11 cellular contexts compared by ENCODE assay signal in the genomic region with DNA sequence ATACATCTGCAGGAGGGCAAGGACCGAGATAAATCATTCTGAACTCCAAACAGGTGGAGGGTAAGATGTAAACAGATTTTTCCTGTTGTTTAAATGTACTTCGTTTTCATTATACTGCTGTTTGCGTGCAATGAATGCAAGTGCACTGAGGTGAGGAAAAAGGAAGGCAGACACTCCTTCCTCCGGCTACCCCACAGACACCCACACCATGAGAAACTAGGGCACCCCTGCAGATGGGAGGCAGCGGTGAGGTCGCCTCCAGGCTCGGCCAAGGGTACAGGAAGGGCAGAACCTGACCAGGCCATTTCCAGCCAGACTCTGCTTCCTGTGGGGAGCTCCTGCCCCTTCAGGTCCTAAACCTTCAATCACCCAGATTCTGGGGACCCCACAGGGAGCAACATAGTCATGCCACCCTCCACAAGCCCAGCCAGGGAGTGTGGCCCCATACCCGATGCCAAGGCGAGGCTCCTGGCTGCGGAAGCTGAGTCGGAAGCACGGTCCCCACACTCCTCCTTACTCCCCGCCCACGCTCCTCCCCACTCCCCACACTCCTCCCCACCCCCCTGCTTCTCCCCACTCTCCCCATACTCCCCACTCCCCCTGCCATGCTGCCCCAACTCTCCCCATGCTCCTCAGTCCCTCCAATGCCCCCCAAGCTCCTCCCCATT. TPM values are rescaled to one million over a fixed set of nuclear protein-coding genes. Genes with fewer than 3 reads are reported as not detected.
DNase-seq lines count a peak whose midpoint lies in the region; ATAC-seq and TF ChIP-seq lines count a peak whose summit lies in the region.
"Had no signal": no experiment of that assay in that cellular context is flagged by ENCODE, and none has a peak within 500 bp of the region (broad histone marks: within the 10 kb centered on the region; RNA-seq: fewer than 3 reads in every experiment).

No MANE protein-coding gene starts in this region.

- peak overlapping the region; percentile 54 for H3K27ac ChIP-seq in SK-N-MC
- H3K27ac ChIP-seq: 22Rv1, thoracic aorta had no signal

- CTCF ChIA-PET in activated CD4-positive, alpha-beta T cell treated with anti-CD3 and anti-CD28 coated beads for 36 hours (lab: Charles Lee), result no interaction called here

- H3K4me3 ChIP-seq in SK-N-MC, result no peak overlapping the region

- POLR2A ChIA-PET in activated CD4-positive, alpha-beta T cell treated with anti-CD3 and anti-CD28 coated beads for 36 hours (lab: Charles Lee), result no interaction called here

- intact Hi-C loops in activated CD4-positive, alpha-beta T cell treated with anti-CD3 and anti-CD28 coated beads for 36 hours (cut with DNase I, micrococcal nuclease), result no loop called here

- no peak for TF ChIP-seq CTCF in chondrocyte (IDR thresholded peaks at IDR 0.05)

- peaks cover 28% of the 10 kb centered on the region for H3K4me1 Mint-ChIP-seq in activated CD4-positive, alpha-beta T cell treated with anti-CD3 and anti-CD28 coated beads for 36 hours
- peaks cover 51% of the 10 kb centered on the region for H3K4me1 Mint-ChIP-seq in chondrocyte (ENCODE audit: low read depth)

- no peaks in the 10 kb centered on the region for H3K36me3 Mint-ChIP-seq in activated CD4-positive, alpha-beta T cell treated with anti-CD3 and anti-CD28 coated beads for 36 hours (ENCODE audit: low read depth)
- H3K36me3 Mint-ChIP-seq in chondrocyte (ENCODE audit: low read depth), result no peaks in the 10 kb centered on the region

- DNase-seq in activated CD4-positive, alpha-beta T cell treated with anti-CD3 and anti-CD28 coated beads for 36 hours, result peak; percentile 36
- DNase-seq in activated CD4-positive, alpha-beta T cell treated with anti-CD3 and anti-CD28 coated beads for 1 hour, result no peak
- DNase-seq in SK-N-MC (ENCODE audit: low read depth, low spot score) (no peak), chondrocyte (ENCODE audit: low spot score) (peak; percentile 70), SW 1271 (lab: John Stamatoyannopoulos, UW) (no peak), NCI-H187 (lab: John Stamatoyannopoulos, UW) (no peak), NCI-H1092 (lab: John Stamatoyannopoulos, UW) (no peak)
- DNase-seq in stimulated activated CD4-positive, alpha-beta T cell treated with anti-CD3 and anti-CD28 coated beads, Interleukin-4, amount 100 ng/mL, for 4 hours, result peak; percentile 16 to 21
- DNase-seq: NCI-H1436 had no signal

- H3K4me3 Mint-ChIP-seq in activated CD4-positive, alpha-beta T cell treated with anti-CD3 and anti-CD28 coated beads for 36 hours, result no peak overlapping the region
- H3K4me3 Mint-ChIP-seq in chondrocyte (ENCODE audit: unreplicated experiment), result no peak overlapping the region

- ATAC-seq in activated CD4-positive, alpha-beta T cell treated with anti-CD3 and anti-CD28 coated beads for 36 hours, result no peak

- no peaks in the 10 kb centered on the region for H3K27me3 Mint-ChIP-seq in activated CD4-positive, alpha-beta T cell treated with anti-CD3 and anti-CD28 coated beads for 36 hours
- H3K27me3 Mint-ChIP-seq in chondrocyte (ENCODE audit: low read depth), result no peaks in the 10 kb centered on the region

- H3K9me3 ChIP-seq in SK-N-MC (ENCODE audit: low read depth, low read length), result no peaks in the 10 kb centered on the region
- H3K9me3 ChIP-seq: thoracic aorta had no signal

- H3K9ac ChIP-seq in SK-N-MC (ENCODE audit: insufficient read length), result no peak overlapping the region

- no peaks in the 10 kb centered on the region for H3K9me3 Mint-ChIP-seq in activated CD4-positive, alpha-beta T cell treated with anti-CD3 and anti-CD28 coated beads for 36 hours (ENCODE audit: low read depth)
- no peaks in the 10 kb centered on the region for H3K9me3 Mint-ChIP-seq in chondrocyte (ENCODE audit: low read depth)

- H3K27ac Mint-ChIP-seq in activated CD4-positive, alpha-beta T cell treated with anti-CD3 and anti-CD28 coated beads for 36 hours, result peak overlapping the region; percentile 9
- no peak overlapping the region for H3K27ac Mint-ChIP-seq in chondrocyte (ENCODE audit: unreplicated experiment)

- H3K36me3 ChIP-seq in SK-N-MC (ENCODE audit: insufficient read depth, low read length), result no peaks in the 10 kb centered on the region
- H3K36me3 ChIP-seq: thoracic aorta had no signal

RNA-seq across cellular contexts. Expression of a gene that starts 37.1 kb away (rescaled TPM):
- 1 to 10 TPM; 5.1 to 6.5 TPM for total RNA-seq in activated CD4-positive, alpha-beta T cell treated with anti-CD3 and anti-CD28 coated beads for 36 hours
- 17.7 to 34.2 TPM (median 19.3 TPM) in 3 replicates for total RNA-seq in chondrocyte

Comparison
In these comparisons a context has a peak if more than half of its experiments do, and no peak if none do; other contexts are left out.
1. DNase-seq: peak in activated CD4-positive, alpha-beta T cell treated with anti-CD3 and anti-CD28 coated beads for 36 hours (single experiment), chondrocyte (single experiment) and stimulated activated CD4-positive, alpha-beta T cell treated with anti-CD3 and anti-CD28 coated beads, Interleukin-4, amount 100 ng/mL, for 4 hours (2 of 2); none in activated CD4-positive, alpha-beta T cell treated with anti-CD3 and anti-CD28 coated beads for 1 hour (single experiment), SK-N-MC (single experiment), SW 1271 (0 of 2), NCI-H187 (0 of 2) and NCI-H1092 (single experiment).